8 cellular contexts compared by ENCODE assay signal in genomic region chr12:47021298-47021697, GRCh38. TPM values are rescaled to one million over a fixed set of nuclear protein-coding genes. Genes with fewer than 3 reads are reported as not detected.
DNase-seq lines count a peak whose midpoint lies in the region; ATAC-seq, FAIRE-seq and TF ChIP-seq lines count a peak whose summit lies in the region.

No MANE protein-coding gene starts in this region.

- TF ChIP-seq CTCF in HFFc6 (IDR thresholded peaks at IDR 0.05) (peak; percentile 94), brain (conservative IDR thresholded peaks at IDR 0.05) (peak; percentile 70 to 80), kidney (IDR thresholded peaks at IDR 0.05; ENCODE audit: borderline replicate concordance, extremely low read depth, insufficient read depth) (peak; percentile 74), testis (IDR thresholded peaks at IDR 0.05) (peak; percentile 45 to 70 (median 67))

- no peaks in the 10 kb centered on the region for H3K4me1 ChIP-seq in kidney (ENCODE audit: control insufficient read depth in 1 of 2, insufficient read depth in 1 of 2, low read depth in 1 of 2, low read length in 2 of 2)
- no peaks in the 10 kb centered on the region for H3K4me1 ChIP-seq in testis

- 54 to 58% methylated on average over 2 of the region's 2 CpGs for WGBS in testis, 2 donors

- DNase-seq in DMS153 treated with DMSO at 0.1 percent for 48 hours (lab: John Stamatoyannopoulos, UW; ENCODE audit: unreplicated experiment) (peak; percentile 70), HFFc6 (peak; percentile 97), NCI-H774 (lab: John Stamatoyannopoulos, UW) (peak; percentile 71), kidney (no peak), testis (no peak)

- H3K27me3 ChIP-seq in testis, result no peaks in the 10 kb centered on the region

- H3K27ac Mint-ChIP-seq in HFFc6 (peak overlapping the region; percentile 70), brain (peak overlapping the region in 1 of 5 experiments; percentile 11)

- peaks cover 4% of the 10 kb centered on the region; the same call in 1 of the 2 replicates for H3K9me3 Mint-ChIP-seq in HFFc6
- H3K9me3 Mint-ChIP-seq in brain, result no peaks in the 10 kb centered on the region

- H3K9me3 ChIP-seq in kidney (ENCODE audit: control insufficient read depth in 1 of 2, low read length in 2 of 2) (no peaks in the 10 kb centered on the region), testis (no peaks in the 10 kb centered on the region)

- ATAC-seq in HG03097 (IDR thresholded peaks at IDR 0.05; ENCODE audit: low FRiP score, unreplicated experiment), result no peak
- ATAC-seq in HG02623 (IDR thresholded peaks at IDR 0.05; ENCODE audit: unreplicated experiment), result no peak

- H3K4me1 Mint-ChIP-seq in HFFc6 (ENCODE audit: low read depth) (peaks cover 74% of the 10 kb centered on the region), brain (no peaks in the 10 kb centered on the region)

- H3K9ac ChIP-seq in kidney (ENCODE audit: low read length in 2 of 2), result no peak overlapping the region

- H3K27ac ChIP-seq in kidney (ENCODE audit: low read depth in 2 of 2, low read length in 2 of 2), result no peak overlapping the region
- no peak overlapping the region for H3K27ac ChIP-seq in testis

- H3K27me3 Mint-ChIP-seq in HFFc6 (ENCODE audit: insufficient read depth), result no peaks in the 10 kb centered on the region
- H3K27me3 Mint-ChIP-seq in brain, result peaks cover 15% of the 10 kb centered on the region

- H3K4me3 ChIP-seq in kidney (ENCODE audit: low read length in 2 of 2) (no peak overlapping the region), testis (no peak overlapping the region)

- H3K36me3 ChIP-seq in kidney (ENCODE audit: control insufficient read depth in 1 of 2, insufficient read depth in 2 of 2, low read length in 2 of 2) (no peaks in the 10 kb centered on the region), testis (ENCODE audit: low read depth, missing control alignments) (no peaks in the 10 kb centered on the region)

- peak; percentile 81 for FAIRE-seq in kidney (lab: Jason Lieb, UNC)

- TF ChIP-seq POLR2A in testis (IDR thresholded peaks at IDR 0.05), result no peak

- intact Hi-C loops in kidney (cut with DNase I), result no loop called here
- intact Hi-C loops in testis (cut with DNase I; ENCODE audit: low total_unique reads), result no loop called here

- H3K36me3 Mint-ChIP-seq in HFFc6 (ENCODE audit: low read depth) (peaks cover 4% of the 10 kb centered on the region; the same call in 1 of the 2 replicates), brain (no peaks in the 10 kb centered on the region)

- H3K4me3 Mint-ChIP-seq in HFFc6, result no peak overlapping the region
- H3K4me3 Mint-ChIP-seq in brain, result no peak overlapping the region

RNA-seq across cellular contexts. Expression of gene PCED1B, which starts 58.1 kb away (rescaled TPM):
- 1 to 10 TPM; 3.3 to 5.4 (median 4.9) TPM for total RNA-seq in HFFc6 (2021; fragmentation: NEBNext Ultra II Directional; extraction: Animal tissue kit (Norgen Biotek cat#: 25700))
- polyA plus RNA-seq in brain (ENCODE audit: insufficient read depth, low read depth, low replicate concordance) (0.39 TPM), kidney (ENCODE audit: insufficient read depth, low read depth, low replicate concordance) (2.8 TPM), testis (ENCODE audit: insufficient read depth, low read depth, low replicate concordance) (30.0 TPM)
- total RNA-seq in kidney (9.2 TPM), testis (10 to 100 TPM; 47.2 to 56.1 TPM)

RNA-seq across cellular contexts. Expression of gene AMIGO2, which starts 58.5 kb away (rescaled TPM):
- total RNA-seq in HFFc6 (2021; fragmentation: NEBNext Ultra II Directional; extraction: Animal tissue kit (Norgen Biotek cat#: 25700)), result 10 to 100 TPM; 46.6 to 82.4 (median 60.7) TPM
- 0.61 TPM for polyA plus RNA-seq in brain (ENCODE audit: insufficient read depth, low read depth, low replicate concordance)
- 8.7 TPM for total RNA-seq in kidney
- 12.2 TPM for polyA plus RNA-seq in kidney (ENCODE audit: insufficient read depth, low read depth, low replicate concordance)
- total RNA-seq in testis, result 10 to 100 TPM; 35.4 to 53.2 TPM
- 28.8 TPM for polyA plus RNA-seq in testis (ENCODE audit: insufficient read depth, low read depth, low replicate concordance)

Comparison
In these comparisons a context has a peak if more than half of its experiments do, and no peak if none do; other contexts are left out.
1. DNase-seq: peak in DMS153 treated with DMSO at 0.1 percent for 48 hours (single experiment), HFFc6 (single experiment) and NCI-H774 (single experiment); none in kidney (single experiment) and testis (single experiment).
2. Peak in every context shown above with its lines, with median percentiles within 50 percentile points of each other: CTCF ChIP-seq.